In the genomic region with DNA sequence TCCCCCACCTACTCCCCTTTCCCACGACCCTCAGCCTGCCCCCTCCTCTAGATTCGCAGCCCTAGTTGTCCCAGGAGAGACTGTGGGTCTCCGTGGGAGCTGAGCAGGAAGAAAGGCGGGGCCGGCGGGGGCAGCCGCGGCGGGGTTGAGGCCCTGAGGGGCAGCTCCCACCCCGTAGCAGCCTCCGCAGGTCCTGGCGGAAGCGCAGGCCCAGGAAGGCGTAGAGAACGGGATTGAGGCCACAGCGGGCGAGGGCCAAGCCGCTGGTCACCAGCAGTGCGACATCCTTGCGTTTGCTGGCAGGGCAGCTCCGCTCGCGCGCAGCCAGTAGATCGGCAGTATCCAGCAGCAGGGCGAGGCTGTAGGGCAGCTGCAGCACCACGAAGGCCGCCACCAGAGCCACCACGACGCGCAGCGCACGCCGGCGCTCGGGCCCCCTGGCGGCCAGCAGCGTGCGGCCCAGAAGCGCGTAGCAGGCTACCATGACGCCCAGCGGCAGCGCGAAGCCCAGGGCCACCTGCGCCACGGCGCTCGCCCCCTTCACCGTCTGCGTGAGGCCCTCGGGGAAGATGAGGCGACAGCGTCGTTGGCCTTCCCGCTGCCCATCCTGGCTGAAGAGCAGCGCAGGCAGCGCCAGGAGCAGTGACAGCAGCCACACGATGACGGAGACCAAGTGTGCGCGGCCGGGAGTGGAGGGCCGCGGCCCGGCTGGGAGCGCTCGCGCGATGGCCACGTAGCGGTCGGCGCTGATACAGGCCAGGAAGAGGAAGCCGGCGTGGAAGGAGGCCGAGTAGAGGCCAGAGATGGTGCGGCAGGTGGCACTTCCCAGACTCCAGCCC, we compare ENCODE assay signal across 8 cellular contexts. TPM values are rescaled to one million over a fixed set of nuclear protein-coding genes. Genes with fewer than 3 reads are reported as not detected.
A peak's percentile ranks its signal among the peaks of the same experiment; 100 is the strongest.
DNase-seq lines count a peak whose midpoint lies in the region; ATAC-seq and TF ChIP-seq lines count a peak whose summit lies in the region.

No MANE protein-coding gene starts in this region.

- H2BK5ac ChIP-seq in mesenchymal stem cell (ENCODE audit: low read depth, low read length, poor library complexity, severe bottlenecking) = peak overlapping the region; percentile 39

- H3K9me3 ChIP-seq in BLaER1 (no peaks in the 10 kb centered on the region), HEK293 (ENCODE audit: control insufficient read depth, insufficient read depth, low read depth, low read length) (no peaks in the 10 kb centered on the region), endocrine pancreas (ENCODE audit: control insufficient read depth, low read length) (no peaks in the 10 kb centered on the region), mesenchymal stem cell (ENCODE audit: control insufficient read depth, low read length) (no peaks in the 10 kb centered on the region)

- DNase-seq in NCI-H510A treated with DMSO at 0.1 percent for 48 hours (lab: John Stamatoyannopoulos, UW) (peak; percentile 75), mesenchymal stem cell (peak; percentile 86)
- DNase-seq in activated CD8-positive, alpha-beta T cell treated with anti-CD3 and anti-CD28 coated beads, Interleukin-2, amount 10 ng/mL, durations not matched to agents 7 days and 5 days = peak; percentile 80
- peak; percentile 41 to 61 for DNase-seq in stimulated activated CD8-positive, alpha-beta memory T cell treated with anti-CD3 and anti-CD28 coated beads, Interleukin-2, amount 100 ng/mL, for 1 hour (ENCODE audit: low read depth in 2 of 2)

- H3K4me3 ChIP-seq in BLaER1 (peak overlapping the region; percentile 72), HEK293 (ENCODE audit: low read depth, low read length) (peak overlapping the region; percentile 22), endocrine pancreas (ENCODE audit: control insufficient read depth, insufficient read depth, low read length) (no peak overlapping the region), mesenchymal stem cell (ENCODE audit: insufficient read depth in 1 of 2, low read depth in 1 of 2, low read length in 2 of 2) (peak overlapping the region; percentile 45 to 72)

- peak overlapping the region in 1 of 2 experiments; percentile 97 for H3K14ac ChIP-seq in mesenchymal stem cell (ENCODE audit: low read length in 2 of 2)

- H3K27ac ChIP-seq in BLaER1 (peak overlapping the region; percentile 89), HEK293 (ENCODE audit: extremely low read depth, low read depth, low read length) (peak overlapping the region; percentile 92), mesenchymal stem cell (ENCODE audit: low read length, poor library complexity, severe bottlenecking) (peak overlapping the region; percentile 92)

- H3K4me1 Mint-ChIP-seq in activated CD8-positive, alpha-beta T cell treated with anti-CD3 and anti-CD28 coated beads, Interleukin-2, amount 10 ng/mL, durations not matched to agents 7 days and 5 days (ENCODE audit: low read depth) = peaks cover 65% of the 10 kb centered on the region

- H3K79me1 ChIP-seq in mesenchymal stem cell (replicated peaks; ENCODE audit: low read length, poor library complexity, severe bottlenecking) = peaks cover 19% of the 10 kb centered on the region

- H3K4me1 ChIP-seq in BLaER1 (peaks cover 69% of the 10 kb centered on the region), HEK293 (ENCODE audit: control insufficient read depth, insufficient read depth, low read length) (peaks cover 24% of the 10 kb centered on the region), endocrine pancreas (ENCODE audit: control insufficient read depth, insufficient read depth, low read length) (no peaks in the 10 kb centered on the region), mesenchymal stem cell (ENCODE audit: control insufficient read depth, insufficient read depth, low read depth, low read length) (peaks cover 46% of the 10 kb centered on the region)

- 7% methylated on average over 77 of the region's 78 CpGs for WGBS in mesenchymal stem cell

- peak overlapping the region; percentile 82 for H3K4me3 Mint-ChIP-seq in activated CD8-positive, alpha-beta T cell treated with anti-CD3 and anti-CD28 coated beads, Interleukin-2, amount 10 ng/mL, durations not matched to agents 7 days and 5 days

- no peaks in the 10 kb centered on the region for H3K9me3 Mint-ChIP-seq in activated CD8-positive, alpha-beta T cell treated with anti-CD3 and anti-CD28 coated beads, Interleukin-2, amount 10 ng/mL, durations not matched to agents 7 days and 5 days (ENCODE audit: insufficient read depth)

- H4K20me1 ChIP-seq in BLaER1 = peaks cover 24% of the 10 kb centered on the region

- peak overlapping the region; percentile 74 for H2AFZ ChIP-seq in mesenchymal stem cell (ENCODE audit: low read depth, low read length)

- H3K18ac ChIP-seq in mesenchymal stem cell (ENCODE audit: low read depth in 1 of 2, low read length in 2 of 2) = peak overlapping the region; percentile 91 to 100

- H2BK15ac ChIP-seq in mesenchymal stem cell (ENCODE audit: low read depth, poor library complexity, severe bottlenecking) = peak overlapping the region; percentile 66

- H3K9ac ChIP-seq in BLaER1 (peak overlapping the region; percentile 72), endocrine pancreas (ENCODE audit: control insufficient read depth, insufficient read depth, low read length) (peak overlapping the region; percentile 48), mesenchymal stem cell (ENCODE audit: low read length) (peak overlapping the region; percentile 80)

- H4K91ac ChIP-seq in mesenchymal stem cell (ENCODE audit: low read length) = peak overlapping the region; percentile 97

- peak overlapping the region; percentile 75 for H2AK5ac ChIP-seq in mesenchymal stem cell (ENCODE audit: low read length, severe bottlenecking)

- H3K27me3 Mint-ChIP-seq in activated CD8-positive, alpha-beta T cell treated with anti-CD3 and anti-CD28 coated beads, Interleukin-2, amount 10 ng/mL, durations not matched to agents 7 days and 5 days (ENCODE audit: low read depth) = peaks cover 52% of the 10 kb centered on the region

- H3K36me3 Mint-ChIP-seq in activated CD8-positive, alpha-beta T cell treated with anti-CD3 and anti-CD28 coated beads, Interleukin-2, amount 10 ng/mL, durations not matched to agents 7 days and 5 days (ENCODE audit: low read depth) = no peaks in the 10 kb centered on the region

- H2BK12ac ChIP-seq in mesenchymal stem cell (ENCODE audit: low read length in 2 of 2) = peak overlapping the region; percentile 85 to 95

- TF ChIP-seq CTCF in HEK293 (tag by site-specific recombination; IDR thresholded peaks at IDR 0.05) = peak; percentile 78

- H3K4me2 ChIP-seq in BLaER1 (peak overlapping the region; percentile 99), mesenchymal stem cell (ENCODE audit: low read length, poor library complexity, severe bottlenecking) (peak overlapping the region; percentile 73)

- peak overlapping the region; percentile 94 for H3K27ac Mint-ChIP-seq in activated CD8-positive, alpha-beta T cell treated with anti-CD3 and anti-CD28 coated beads, Interleukin-2, amount 10 ng/mL, durations not matched to agents 7 days and 5 days

- peak overlapping the region; percentile 89 for H2BK120ac ChIP-seq in mesenchymal stem cell (ENCODE audit: low read depth, low read length)

- POLR2A ChIA-PET in HEK293 (lab: Yijun Ruan, JAX) = interaction anchor here (0.5 to 6.1 kb wide), 4 partner anchors 19 to 154 kb away, joined by 3 to 56 read pairs (median 12); a partner anchor contains a TSS
- POLR2A ChIA-PET in activated CD8-positive, alpha-beta T cell treated with anti-CD3 and anti-CD28 coated beads, Interleukin-2, amount 10 ng/mL, durations not matched to agents 7 days and 5 days (lab: Charles Lee) = interaction anchor here (0.7 to 4.0 kb wide), 8 partner anchors 70 to 805 kb away, joined by 3 to 17 read pairs (median 4); a partner anchor contains a TSS

- H3K27me3 ChIP-seq in BLaER1 (peaks cover 46% of the 10 kb centered on the region), endocrine pancreas (ENCODE audit: control insufficient read depth, insufficient read depth, low read length) (no peaks in the 10 kb centered on the region), mesenchymal stem cell (ENCODE audit: control insufficient read depth in 1 of 2, insufficient read depth in 1 of 2, low read length in 2 of 2) (no peaks in the 10 kb centered on the region)

- H3K36me3 ChIP-seq in BLaER1 (no peaks in the 10 kb centered on the region), HEK293 (ENCODE audit: control insufficient read depth in 2 of 2, insufficient read depth in 1 of 2, low read length in 2 of 2) (no peaks in the 10 kb centered on the region), endocrine pancreas (ENCODE audit: control insufficient read depth, insufficient read depth, low read length) (no peaks in the 10 kb centered on the region), mesenchymal stem cell (ENCODE audit: control insufficient read depth in 1 of 2, insufficient read depth in 2 of 2, low read depth in 1 of 2, low read length in 2 of 2) (peaks cover 0 to 7% of the 10 kb centered on the region in 2 experiments)

- H4K8ac ChIP-seq in mesenchymal stem cell (ENCODE audit: low read length) = peak overlapping the region; percentile 99

- CTCF ChIA-PET in HEK293 (lab: Yijun Ruan, JAX) = interaction anchor here (0.6 to 3.2 kb wide), 21 partner anchors 11 to 145 kb away, joined by 3 to 53 read pairs (median 4); a partner anchor contains a TSS
- CTCF ChIA-PET in activated CD8-positive, alpha-beta T cell treated with anti-CD3 and anti-CD28 coated beads, Interleukin-2, amount 10 ng/mL, durations not matched to agents 7 days and 5 days (lab: Charles Lee) = interaction anchor here (0.9 to 5.9 kb wide), 12 partner anchors 9 to 145 kb away, joined by 3 to 83 read pairs (median 4); a partner anchor contains a TSS

- peak overlapping the region; percentile 86 to 93 for H3K4ac ChIP-seq in mesenchymal stem cell (ENCODE audit: low read depth in 1 of 2, low read length in 2 of 2)

- H3K23ac ChIP-seq in mesenchymal stem cell (ENCODE audit: low read length in 2 of 2) = peak overlapping the region in 1 of 2 experiments; percentile 10

- ATAC-seq in activated CD8-positive, alpha-beta T cell treated with anti-CD3 and anti-CD28 coated beads, Interleukin-2, amount 10 ng/mL, durations not matched to agents 7 days and 5 days = peak; percentile 65
- ATAC-seq in GM21717 (IDR thresholded peaks at IDR 0.05; ENCODE audit: unreplicated experiment) = no peak

RNA-seq across cellular contexts. Expression of a gene that starts 1.9 kb away (rescaled TPM):
- under 1 TPM; 0.13 to 0.29 TPM for total RNA-seq in activated CD8-positive, alpha-beta T cell treated with anti-CD3 and anti-CD28 coated beads, Interleukin-2, amount 10 ng/mL, durations not matched to agents 7 days and 5 days
- 0.97 TPM for polyA plus RNA-seq in mesenchymal stem cell (2013, experiment 1 of 2)
- 0.97 TPM for polyA plus RNA-seq in mesenchymal stem cell (2013, experiment 2 of 2)

RNA-seq across cellular contexts. Expression of a gene that starts 2.6 kb away (rescaled TPM):
- total RNA-seq in activated CD8-positive, alpha-beta T cell treated with anti-CD3 and anti-CD28 coated beads, Interleukin-2, amount 10 ng/mL, durations not matched to agents 7 days and 5 days = under 1 TPM; 0.71 to 0.78 TPM
- polyA plus RNA-seq in mesenchymal stem cell (2013, experiment 1 of 2) = 16.0 TPM
- 14.6 TPM for polyA plus RNA-seq in mesenchymal stem cell (2013, experiment 2 of 2)

RNA-seq across cellular contexts. Expression of a gene that starts 2.9 kb away (rescaled TPM):
- total RNA-seq in activated CD8-positive, alpha-beta T cell treated with anti-CD3 and anti-CD28 coated beads, Interleukin-2, amount 10 ng/mL, durations not matched to agents 7 days and 5 days = 1 to 10 TPM in 1 of 2 experiments, under 1 TPM in 1; 0.79 to 1.2 TPM
- 24.7 TPM for polyA plus RNA-seq in mesenchymal stem cell (2013, experiment 1 of 2)
- polyA plus RNA-seq in mesenchymal stem cell (2013, experiment 2 of 2) = 23.8 TPM

RNA-seq across cellular contexts. Expression of a gene that starts 20.6 kb away (rescaled TPM):
- 1 to 10 TPM; 8.0 to 8.1 TPM for total RNA-seq in activated CD8-positive, alpha-beta T cell treated with anti-CD3 and anti-CD28 coated beads, Interleukin-2, amount 10 ng/mL, durations not matched to agents 7 days and 5 days
- polyA plus RNA-seq in mesenchymal stem cell (2013, experiment 1 of 2) = 22.2 TPM
- polyA plus RNA-seq in mesenchymal stem cell (2013, experiment 2 of 2) = 20.6 TPM
